ENCODE assay signal across 24 cellular contexts in the genomic region with DNA sequence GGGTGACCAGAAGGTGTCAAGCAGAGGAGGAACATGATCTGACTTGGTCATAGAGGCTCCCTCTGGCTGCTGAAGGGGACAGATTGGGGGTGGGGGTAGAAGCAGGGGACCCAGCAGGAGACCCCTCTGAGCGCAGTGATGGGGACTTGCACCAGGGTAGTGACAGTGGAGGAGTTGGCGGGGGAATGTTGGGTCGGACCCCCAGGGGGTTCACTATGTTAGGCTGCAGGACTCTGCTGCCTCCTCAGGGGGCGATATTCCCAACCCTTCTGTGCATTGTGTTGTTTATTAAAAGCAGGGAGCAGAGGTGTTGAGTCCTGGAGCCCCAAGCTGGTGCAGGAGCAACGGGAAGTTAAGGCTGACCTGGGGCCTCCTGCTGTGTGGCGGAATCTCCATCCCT. TPM values are rescaled to one million over a fixed set of nuclear protein-coding genes. Genes with fewer than 3 reads are reported as not detected.
A peak's percentile ranks its signal among the peaks of the same experiment; 100 is the strongest.
DNase-seq lines count a peak whose midpoint lies in the region; FAIRE-seq and TF ChIP-seq lines count a peak whose summit lies in the region.
"Had no signal": no experiment of that assay in that cellular context is flagged by ENCODE, and none has a peak within 500 bp of the region (broad histone marks: within the 10 kb centered on the region; RNA-seq: fewer than 3 reads in every experiment).

No MANE protein-coding gene starts in this region.

- no peak overlapping the region for H3K4me3 ChIP-seq in OCI-LY7 (ENCODE audit: low read depth, low read length, poor library complexity, severe bottlenecking)
- no peak overlapping the region for H3K4me3 ChIP-seq in H1 (ENCODE audit: extremely low read depth in 1 of 4, insufficient read depth in 2 of 4, low read depth in 3 of 4, low read length in 4 of 4)
- H3K4me3 ChIP-seq in CD4-positive, alpha-beta memory T cell (ENCODE audit: low read length in 2 of 2): no peak overlapping the region
- H3K4me3 ChIP-seq: sigmoid colon, SJSA1, suprapubic skin had no signal

- H3K27ac ChIP-seq in OCI-LY7 (ENCODE audit: low read depth, low read length, poor library complexity, severe bottlenecking) (no peak overlapping the region), H1 (ENCODE audit: low read depth, low read length) (no peak overlapping the region)
- H3K27ac ChIP-seq in CD4-positive, alpha-beta memory T cell (ENCODE audit: low read depth, low read length): no peak overlapping the region
- H3K27ac ChIP-seq: sigmoid colon, SJSA1, suprapubic skin had no signal

- H4K20me1 ChIP-seq in OCI-LY7 (ENCODE audit: insufficient read depth, low read length) (no peaks in the 10 kb centered on the region), H1 (replicated peaks in 1 of 2; ENCODE audit: control insufficient read depth in 1 of 2, insufficient read depth in 2 of 2, low read length in 2 of 2) (no peaks in the 10 kb centered on the region)

- no peak overlapping the region for H3K18ac ChIP-seq in H1 (ENCODE audit: extremely low read depth, low read length)

- no peaks in the 10 kb centered on the region for H3K23me2 ChIP-seq in H1 (ENCODE audit: low read depth, low read length)

- WGBS in H1 (ENCODE audit: extremely low coverage in 1 of 2, insufficient coverage in 1 of 2, insufficient read length in 1 of 2, insufficient replicate concordance in 2 of 2, low coverage in 1 of 2, low lambda C conversion rate in 2 of 2, missing lambda C conversion rate in 1 of 2), 2 experiments: 54% methylated on average over 4 of the region's 6 CpGs; no CpG with 5 or more reads in 1 of the 2 experiments

- peak; percentile 22; the same call in 1 of the 2 replicates for TF ChIP-seq CTCF in GM12874 (IDR thresholded peaks at IDR 0.05; ENCODE audit: insufficient read depth, low read depth, low read length)
- TF ChIP-seq CTCF in OCI-LY7 (conservative IDR thresholded peaks at IDR 0.05; ENCODE audit: low read length): 0 out of 2 replicates have a peak, but pooled peaks have one; percentile 26
- TF ChIP-seq CTCF in H1 (IDR thresholded peaks at IDR 0.05; ENCODE audit: control extremely low read depth in 1 of 3, insufficient read depth in 1 of 3, low read depth in 1 of 3, low read length in 3 of 3): peak in 2 of 3 experiments; percentile 15 to 40; a peak in 2 of 4 replicates
- peak; percentile 27 for TF ChIP-seq CTCF in neural crest cell (conservative IDR thresholded peaks at IDR 0.05)

- no peak overlapping the region for H3K4me2 ChIP-seq in OCI-LY7 (ENCODE audit: low read length)
- no peak overlapping the region for H3K4me2 ChIP-seq in H1 (ENCODE audit: insufficient read depth in 1 of 2, low read depth in 2 of 2, low read length in 2 of 2)

- no peak overlapping the region for H2BK5ac ChIP-seq in H1 (ENCODE audit: low read depth, low read length)

- H3K23ac ChIP-seq in H1 (ENCODE audit: insufficient read length): no peak overlapping the region

- H4K5ac ChIP-seq in H1 (ENCODE audit: insufficient read length, low read depth, low read length): no peak overlapping the region

- POLR2A ChIA-PET in OCI-LY7 (lab: Charles Lee): no interaction called here
- POLR2A ChIA-PET in H1 (lab: Charles Lee; ENCODE audit: partially characterized antibody): interaction anchor here (1.6 to 3.0 kb wide), 2 partner anchors 11 to 27 kb away, joined by 5 to 12 read pairs; no protein-coding TSS in a partner anchor
- POLR2A ChIA-PET in CD4-positive, alpha-beta memory T cell (lab: Charles Lee; ENCODE audit: partially characterized antibody): no interaction called here

- intact Hi-C loops in OCI-LY7 (cut with micrococcal nuclease; ENCODE audit: unreplicated experiment): no loop called here
- intact Hi-C loops in CD4-positive, alpha-beta memory T cell (cut with micrococcal nuclease): no loop called here

- H3K4me1 Mint-ChIP-seq in neural crest cell: no peaks in the 10 kb centered on the region
- no peaks in the 10 kb centered on the region for H3K4me1 Mint-ChIP-seq in CD4-positive, alpha-beta memory T cell
- H3K4me1 Mint-ChIP-seq: activated naive CD8-positive, alpha-beta T cell treated with anti-CD3 and anti-CD28 coated beads for 36 hours; CD14-positive monocyte; stimulated activated naive B cell treated with anti-CD40 and anti-IgM and Interleukin-4, amounts not matched to agents 10 μg/mL and 1 μg/mL and 100 μg/mL, for 72 hours had no signal

- H2AFZ ChIP-seq in OCI-LY7 (ENCODE audit: low read length) (no peak overlapping the region), H1 (ENCODE audit: low read length) (no peak overlapping the region)

- DNase-seq in OCI-LY7 (ENCODE audit: low spot score) (no peak), H1 (ENCODE audit: low read depth in 1 of 2, low spot score in 2 of 2) (peak in 1 of 2 experiments; percentile 44), neural crest cell (ENCODE audit: low read depth, low spot score) (no peak), UCSD-AML1 (lab: John Stamatoyannopoulos, UW; ENCODE audit: unreplicated experiment) (no peak), COLO668 (lab: John Stamatoyannopoulos, UW; ENCODE audit: unreplicated experiment) (no peak)
- DNase-seq in activated T-cell treated with anti-CD3 and anti-CD28 coated beads, Interleukin-2, amount 50 U/mL, for 1 hour: no peak
- DNase-seq in CD4-positive, alpha-beta memory T cell: no peak
- DNase-seq: activated CD8-positive, alpha-beta T cell treated with anti-CD3 and anti-CD28 coated beads for 36 hours; activated naive CD8-positive, alpha-beta T cell treated with anti-CD3 and anti-CD28 coated beads for 36 hours; cerebellar nuclear complex; NCI-H1105; NCI-H1930; NCI-H2227 treated with DMSO at 0.1 percent for 48 hours; NCI-H526 treated with DMSO at 0.1 percent for 48 hours; sigmoid colon; stimulated activated naive B cell treated with anti-CD40 and anti-IgM and Interleukin-4, amounts not matched to agents 10 μg/mL and 1 μg/mL and 100 μg/mL, for 72 hours; T-helper 1 cell had no signal

- H2BK12ac ChIP-seq in H1 (ENCODE audit: low read depth, low read length): no peak overlapping the region

- no peak overlapping the region for H3K4ac ChIP-seq in H1 (replicated peaks; ENCODE audit: insufficient read length, low read depth, low read length)

- no peak overlapping the region for H4K91ac ChIP-seq in H1 (replicated peaks; ENCODE audit: insufficient read length, low read length)

- H3K27me3 Mint-ChIP-seq in neural crest cell (ENCODE audit: low read depth): no peaks in the 10 kb centered on the region
- H3K27me3 Mint-ChIP-seq in CD4-positive, alpha-beta memory T cell: no peaks in the 10 kb centered on the region
- H3K27me3 Mint-ChIP-seq: activated CD8-positive, alpha-beta T cell treated with anti-CD3 and anti-CD28 coated beads for 36 hours; activated naive CD8-positive, alpha-beta T cell treated with anti-CD3 and anti-CD28 coated beads for 36 hours; progenitor cell of endocrine pancreas; stimulated activated naive B cell treated with anti-CD40 and anti-IgM and Interleukin-4, amounts not matched to agents 10 μg/mL and 1 μg/mL and 100 μg/mL, for 72 hours had no signal

- no peak for TF ChIP-seq EP300 in H1 (IDR thresholded peaks at IDR 0.05; ENCODE audit: borderline replicate concordance in 1 of 2, low read depth in 2 of 2, low read length in 2 of 2)

- no peak overlapping the region for H2BK120ac ChIP-seq in H1 (replicated peaks; ENCODE audit: low read depth, low read length)

- no peaks in the 10 kb centered on the region for H3K27me3 ChIP-seq in H1 (replicated peaks in 1 of 4; ENCODE audit: control insufficient read depth in 3 of 4, extremely low read depth in 1 of 4, insufficient read depth in 3 of 4, low read length in 3 of 4)
- no peaks in the 10 kb centered on the region for H3K27me3 ChIP-seq in CD4-positive, alpha-beta memory T cell (ENCODE audit: insufficient read depth, low read length)
- H3K27me3 ChIP-seq: sigmoid colon, SJSA1, suprapubic skin had no signal

- no peak overlapping the region for H2AK5ac ChIP-seq in H1 (ENCODE audit: low read depth, low read length)

- H2BK15ac ChIP-seq in H1 (ENCODE audit: low read length): no peak overlapping the region

- H3K56ac ChIP-seq in H1 (replicated peaks; ENCODE audit: insufficient read length, low read depth, low read length): no peak overlapping the region

- H3K9ac ChIP-seq in H1 (replicated peaks in 1 of 4; ENCODE audit: extremely low read depth in 1 of 4, low read depth in 3 of 4, low read length in 3 of 4): no peak overlapping the region

- BruUV-seq in OCI-LY7 (replicated peaks; lab: Mats Ljungman, UMichigan): no TSS peak

- peaks cover 3% of the 10 kb centered on the region for H3K9me3 Mint-ChIP-seq in neural crest cell
- no peaks in the 10 kb centered on the region for H3K9me3 Mint-ChIP-seq in CD4-positive, alpha-beta memory T cell
- H3K9me3 Mint-ChIP-seq: activated CD8-positive, alpha-beta T cell treated with anti-CD3 and anti-CD28 coated beads for 36 hours; activated naive CD8-positive, alpha-beta T cell treated with anti-CD3 and anti-CD28 coated beads for 36 hours had no signal

- H3K4me3 Mint-ChIP-seq in neural crest cell: no peak overlapping the region
- no peak overlapping the region for H3K4me3 Mint-ChIP-seq in CD4-positive, alpha-beta memory T cell
- H3K4me3 Mint-ChIP-seq: activated CD8-positive, alpha-beta T cell treated with anti-CD3 and anti-CD28 coated beads for 36 hours; activated naive CD8-positive, alpha-beta T cell treated with anti-CD3 and anti-CD28 coated beads for 36 hours; CD14-positive monocyte; stimulated activated naive B cell treated with anti-CD40 and anti-IgM and Interleukin-4, amounts not matched to agents 10 μg/mL and 1 μg/mL and 100 μg/mL, for 72 hours had no signal

- no peaks in the 10 kb centered on the region for H3K4me1 ChIP-seq in OCI-LY7 (ENCODE audit: insufficient read depth, low read length, poor library complexity, severe bottlenecking)
- H3K4me1 ChIP-seq in H1 (replicated peaks in 1 of 4; ENCODE audit: control insufficient read depth in 3 of 4, insufficient read depth in 4 of 4, low read length in 3 of 4): peaks cover 0 to 6% (median 2%) of the 10 kb centered on the region in 4 experiments; a peak in 3 of 7 replicates
- H3K4me1 ChIP-seq in CD4-positive, alpha-beta memory T cell (ENCODE audit: insufficient read depth, low read length): no peaks in the 10 kb centered on the region
- H3K4me1 ChIP-seq: sigmoid colon, SJSA1, suprapubic skin had no signal

- H3K9me3 ChIP-seq in OCI-LY7 (ENCODE audit: low read length) (no peaks in the 10 kb centered on the region), H1 (ENCODE audit: insufficient read depth in 2 of 2, low read depth in 1 of 2, low read length in 1 of 2) (no peaks in the 10 kb centered on the region)
- H3K9me3 ChIP-seq in CD4-positive, alpha-beta memory T cell (ENCODE audit: control insufficient read depth in 1 of 2, low read length in 2 of 2): no peaks in the 10 kb centered on the region
- H3K9me3 ChIP-seq: sigmoid colon, SJSA1, suprapubic skin had no signal

- no peak overlapping the region for H3K14ac ChIP-seq in H1 (ENCODE audit: insufficient read length)

- CTCF ChIA-PET in OCI-LY7 (lab: Charles Lee; ENCODE audit: unreplicated experiment) (no interaction called here), H1 (lab: Charles Lee; ENCODE audit: partially characterized antibody) (interaction anchor here (0.6 to 1.2 kb wide), 4 partner anchors 13 to 1023 kb away, joined by 3 to 4 read pairs (median 3); no protein-coding TSS in a partner anchor)
- CTCF ChIA-PET in CD4-positive, alpha-beta memory T cell (lab: Charles Lee; ENCODE audit: partially characterized antibody): no interaction called here

- H3K27ac Mint-ChIP-seq in neural crest cell (ENCODE audit: unreplicated experiment): no peak overlapping the region
- H3K27ac Mint-ChIP-seq in CD4-positive, alpha-beta memory T cell: peak overlapping the region in 1 of 7 donors; percentile 2
- H3K27ac Mint-ChIP-seq: activated CD8-positive, alpha-beta T cell treated with anti-CD3 and anti-CD28 coated beads for 36 hours; activated naive CD8-positive, alpha-beta T cell treated with anti-CD3 and anti-CD28 coated beads for 36 hours; progenitor cell of endocrine pancreas; stimulated activated naive B cell treated with anti-CD40 and anti-IgM and Interleukin-4, amounts not matched to agents 10 μg/mL and 1 μg/mL and 100 μg/mL, for 72 hours had no signal

- no peak for FAIRE-seq in H1 (lab: Jason Lieb, UNC)
- FAIRE-seq: GM12892, TTC549 had no signal

- no peak overlapping the region for H2BK20ac ChIP-seq in H1 (ENCODE audit: low read length)

- H3K79me2 ChIP-seq in OCI-LY7 (ENCODE audit: insufficient read depth, low read depth, low read length) (no peaks in the 10 kb centered on the region), H1 (ENCODE audit: control insufficient read depth in 1 of 2, insufficient read depth in 2 of 2, low read length in 2 of 2) (no peaks in the 10 kb centered on the region)

- TF ChIP-seq POLR2A in H1 (IDR thresholded peaks at IDR 0.05; ENCODE audit: control extremely low read depth in 1 of 2, low read depth in 2 of 2, low read length in 2 of 2): no peak

- TF ChIP-seq RAD21 in H1 (IDR thresholded peaks at IDR 0.05 in 1 of 2, conservative IDR thresholded peaks at IDR 0.05 in 1 of 2; ENCODE audit: low read depth in 2 of 2, low read length in 2 of 2): 0 out of 4 replicates have a peak, but pooled peaks of 1 of the 2 experiments have one; percentile 17

- no peaks in the 10 kb centered on the region for H3K79me1 ChIP-seq in H1 (ENCODE audit: low read depth, low read length)

- H4K8ac ChIP-seq in H1 (ENCODE audit: extremely low read depth, insufficient read depth, low read length): no peak overlapping the region

- no peaks in the 10 kb centered on the region for H3K9me2 ChIP-seq in OCI-LY7 (ENCODE audit: insufficient read depth, low read length)

- H3K36me3 Mint-ChIP-seq in neural crest cell (ENCODE audit: low read depth): peaks cover 9% of the 10 kb centered on the region
- peaks cover 0 to 5% of the 10 kb centered on the region in 2 donors for H3K36me3 Mint-ChIP-seq in CD4-positive, alpha-beta memory T cell
- H3K36me3 Mint-ChIP-seq: activated naive CD8-positive, alpha-beta T cell treated with anti-CD3 and anti-CD28 coated beads for 36 hours had no signal

- no peaks in the 10 kb centered on the region; the same call in 1 of the 2 replicates for H3K36me3 ChIP-seq in OCI-LY7 (ENCODE audit: insufficient read depth, low read length)
- peaks cover 0 to 3% (median 0%) of the 10 kb centered on the region in 4 experiments; a peak in 1 of 8 replicates for H3K36me3 ChIP-seq in H1 (ENCODE audit: control insufficient read depth in 2 of 4, insufficient read depth in 4 of 4, low read length in 3 of 4)
- no peaks in the 10 kb centered on the region for H3K36me3 ChIP-seq in CD4-positive, alpha-beta memory T cell (ENCODE audit: insufficient read depth, low read length)

RNA-seq across cellular contexts. Expression of a gene that starts 8.8 kb away (rescaled TPM):
- 46.7 and 55.6 TPM in 2 replicates for total RNA-seq in OCI-LY7 (2014; rRNA removed; shearing (Covaris generic))
- total RNA-seq in OCI-LY7 (2022): 40.3 and 58.5 TPM in 2 replicates
- 19.4 and 19.7 TPM in 2 replicates for total RNA-seq in H1 (2021; fragmentation: NEBNext Ultra II Directional; extraction: Animal tissue kit (Norgen Biotek cat#: 25700))
- 46.3 and 120 TPM in 2 replicates for polyA plus RNA-seq in H1 (2011; rRNA removed)
- polyA plus RNA-seq in H1 (2011; cell fraction: cytosol; rRNA removed): 49.3 TPM
- polyA plus RNA-seq in H1 (2011; cell fraction: nucleus; rRNA removed): 133 TPM
- polyA plus RNA-seq in H1 (2012, experiment 1 of 2): 36.6 to 55.5 TPM (median 44.4 TPM) in 4 replicates
- polyA plus RNA-seq in H1 (2012, experiment 2 of 2): 22.8 TPM
- 8.8 TPM for polyA plus RNA-seq in H1 (2013, experiment 1 of 2)
- 8.1 TPM for polyA plus RNA-seq in H1 (2013, experiment 2 of 2)
- 18.9 and 21.1 TPM in 2 replicates for polyA minus RNA-seq in H1 (2011; rRNA and poly(A)+ RNA removed)
- 22.8 TPM for polyA minus RNA-seq in H1 (2011; cell fraction: cytosol; rRNA and poly(A)+ RNA removed)
- polyA minus RNA-seq in H1 (2011; cell fraction: nucleus; rRNA and poly(A)+ RNA removed): 17.0 TPM
- 68.8 and 75.3 TPM in 2 replicates for total RNA-seq in neural crest cell
- 10 to 100 TPM; 47.4 to 49.7 TPM for total RNA-seq in CD4-positive, alpha-beta memory T cell
- 10 to 100 TPM; 41.8 to 67.9 TPM for polyA plus RNA-seq in CD4-positive, alpha-beta memory T cell

RNA-seq across cellular contexts. Expression of a gene that starts 31.8 kb away (rescaled TPM):
- 149 and 156 TPM in 2 replicates for total RNA-seq in OCI-LY7 (2014; rRNA removed; shearing (Covaris generic))
- total RNA-seq in OCI-LY7 (2022) (188 and 202 TPM in 2 replicates), neural crest cell (248 and 261 TPM in 2 replicates)
- 159 and 164 TPM in 2 replicates for total RNA-seq in H1 (2021; fragmentation: NEBNext Ultra II Directional; extraction: Animal tissue kit (Norgen Biotek cat#: 25700))
- polyA plus RNA-seq in H1 (2011; rRNA removed): 73.2 and 99.6 TPM in 2 replicates
- 135 TPM for polyA plus RNA-seq in H1 (2011; cell fraction: cytosol; rRNA removed)
- 70.3 TPM for polyA plus RNA-seq in H1 (2011; cell fraction: nucleus; rRNA removed)
- 170 to 257 TPM (median 204 TPM) in 4 replicates for polyA plus RNA-seq in H1 (2012, experiment 1 of 2)
- 98.3 TPM for polyA plus RNA-seq in H1 (2012, experiment 2 of 2)
- 150 TPM for polyA plus RNA-seq in H1 (2013, experiment 1 of 2)
- polyA plus RNA-seq in H1 (2013, experiment 2 of 2): 137 TPM
- 154 and 219 TPM in 2 replicates for polyA minus RNA-seq in H1 (2011; rRNA and poly(A)+ RNA removed)
- 80.5 TPM for polyA minus RNA-seq in H1 (2011; cell fraction: cytosol; rRNA and poly(A)+ RNA removed)
- 130 TPM for polyA minus RNA-seq in H1 (2011; cell fraction: nucleus; rRNA and poly(A)+ RNA removed)
- total RNA-seq in CD4-positive, alpha-beta memory T cell: 100 to 1,000 TPM; 169 to 173 TPM
- 100 to 1,000 TPM; 247 to 282 TPM for polyA plus RNA-seq in CD4-positive, alpha-beta memory T cell
